In the genomic region with DNA sequence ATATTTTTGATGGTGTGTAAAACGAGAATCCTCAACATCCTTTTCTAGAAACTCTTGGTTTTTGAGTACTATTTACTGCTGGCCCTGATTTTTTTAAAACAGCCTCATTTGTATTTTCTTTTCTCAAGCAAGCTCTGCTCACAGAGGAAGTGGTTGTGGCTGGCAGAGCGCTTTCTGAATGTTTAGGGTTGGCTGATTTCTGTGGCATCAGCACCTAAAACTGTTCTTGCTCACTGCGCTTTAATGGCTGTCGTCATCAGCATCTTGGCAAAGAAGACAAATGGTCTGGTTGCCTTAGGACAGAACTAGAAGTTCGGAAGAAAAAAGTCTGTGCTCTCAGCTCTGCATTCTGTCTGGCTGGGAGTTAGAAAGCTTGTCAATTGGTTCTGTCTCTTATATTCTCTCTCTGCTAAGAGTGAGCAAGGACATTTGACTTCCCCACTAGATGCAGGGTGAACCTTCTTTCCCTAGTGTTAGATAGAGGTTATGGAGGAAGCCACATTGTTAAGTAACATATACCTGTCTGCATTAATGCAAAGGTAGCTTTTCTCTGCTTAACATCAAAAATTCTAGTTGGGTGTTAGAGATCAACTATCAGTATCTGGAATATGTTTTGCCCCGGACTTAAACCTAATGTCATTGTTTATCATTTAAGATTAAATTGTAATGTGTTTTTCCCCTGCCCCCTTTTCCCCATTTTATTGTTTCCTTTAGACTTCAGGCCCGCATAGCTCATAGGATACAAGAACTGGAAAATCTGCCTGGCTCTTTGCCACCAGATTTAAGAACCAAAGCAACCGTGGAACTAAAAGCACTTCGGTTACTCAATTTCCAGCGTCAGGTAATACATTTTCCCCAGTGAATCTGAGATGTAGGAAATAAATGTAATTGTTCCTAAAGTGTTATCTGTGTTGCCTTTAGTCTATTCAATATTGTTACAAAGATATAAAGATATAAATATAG, we compare ENCODE assay signal across 1 cellular context.
TF ChIP-seq lines count a peak whose summit lies in the region.

No MANE protein-coding gene starts in this region.

TF ChIP-seq in WTC11, 78 proteins besides CTCF, POLR2A, EP300 and RAD21 (continued from another document):
- TF ChIP-seq, protein P1, sequence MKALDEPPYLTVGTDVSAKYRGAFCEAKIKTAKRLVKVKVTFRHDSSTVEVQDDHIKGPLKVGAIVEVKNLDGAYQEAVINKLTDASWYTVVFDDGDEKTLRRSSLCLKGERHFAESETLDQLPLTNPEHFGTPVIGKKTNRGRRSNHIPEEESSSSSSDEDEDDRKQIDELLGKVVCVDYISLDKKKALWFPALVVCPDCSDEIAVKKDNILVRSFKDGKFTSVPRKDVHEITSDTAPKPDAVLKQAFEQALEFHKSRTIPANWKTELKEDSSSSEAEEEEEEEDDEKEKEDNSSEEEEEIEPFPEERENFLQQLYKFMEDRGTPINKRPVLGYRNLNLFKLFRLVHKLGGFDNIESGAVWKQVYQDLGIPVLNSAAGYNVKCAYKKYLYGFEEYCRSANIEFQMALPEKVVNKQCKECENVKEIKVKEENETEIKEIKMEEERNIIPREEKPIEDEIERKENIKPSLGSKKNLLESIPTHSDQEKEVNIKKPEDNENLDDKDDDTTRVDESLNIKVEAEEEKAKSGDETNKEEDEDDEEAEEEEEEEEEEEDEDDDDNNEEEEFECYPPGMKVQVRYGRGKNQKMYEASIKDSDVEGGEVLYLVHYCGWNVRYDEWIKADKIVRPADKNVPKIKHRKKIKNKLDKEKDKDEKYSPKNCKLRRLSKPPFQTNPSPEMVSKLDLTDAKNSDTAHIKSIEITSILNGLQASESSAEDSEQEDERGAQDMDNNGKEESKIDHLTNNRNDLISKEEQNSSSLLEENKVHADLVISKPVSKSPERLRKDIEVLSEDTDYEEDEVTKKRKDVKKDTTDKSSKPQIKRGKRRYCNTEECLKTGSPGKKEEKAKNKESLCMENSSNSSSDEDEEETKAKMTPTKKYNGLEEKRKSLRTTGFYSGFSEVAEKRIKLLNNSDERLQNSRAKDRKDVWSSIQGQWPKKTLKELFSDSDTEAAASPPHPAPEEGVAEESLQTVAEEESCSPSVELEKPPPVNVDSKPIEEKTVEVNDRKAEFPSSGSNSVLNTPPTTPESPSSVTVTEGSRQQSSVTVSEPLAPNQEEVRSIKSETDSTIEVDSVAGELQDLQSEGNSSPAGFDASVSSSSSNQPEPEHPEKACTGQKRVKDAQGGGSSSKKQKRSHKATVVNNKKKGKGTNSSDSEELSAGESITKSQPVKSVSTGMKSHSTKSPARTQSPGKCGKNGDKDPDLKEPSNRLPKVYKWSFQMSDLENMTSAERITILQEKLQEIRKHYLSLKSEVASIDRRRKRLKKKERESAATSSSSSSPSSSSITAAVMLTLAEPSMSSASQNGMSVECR (CRISPR knock-in tag; IDR thresholded peaks at IDR 0.05; ENCODE audit: borderline replicate concordance), result no peak
- TF ChIP-seq ZNF396 (CRISPR knock-in tag; IDR thresholded peaks at IDR 0.05; ENCODE audit: borderline replicate concordance) (no peak), NFATC4 (CRISPR knock-in tag; IDR thresholded peaks at IDR 0.05) (no peak)
